17 cellular contexts compared by ENCODE assay signal in the genomic region with DNA sequence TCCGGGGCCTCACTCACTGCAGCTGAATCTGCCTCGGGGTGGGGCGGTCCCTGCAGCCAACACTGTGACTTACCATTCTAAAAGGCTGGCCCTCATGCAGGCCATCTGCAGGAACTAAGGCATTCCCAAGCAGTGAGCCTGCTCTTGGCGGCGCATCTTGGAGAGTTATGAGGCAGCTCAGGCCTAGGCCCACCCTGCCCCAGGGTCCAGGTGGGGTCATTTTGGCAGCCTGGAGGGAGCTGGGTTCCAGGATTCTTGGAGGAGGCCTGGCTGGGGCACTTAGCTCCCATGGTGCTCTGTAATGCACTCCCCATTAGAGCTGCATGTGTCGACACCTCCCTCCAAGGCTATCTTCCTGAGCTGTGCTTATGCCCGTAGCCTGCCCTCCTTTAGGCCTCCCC. TPM values are rescaled to one million over a fixed set of nuclear protein-coding genes. Genes with fewer than 3 reads are reported as not detected.
DNase-seq lines count a peak whose midpoint lies in the region; ATAC-seq and TF ChIP-seq lines count a peak whose summit lies in the region.
"Had no signal": no experiment of that assay in that cellular context is flagged by ENCODE, and none has a peak within 500 bp of the region (broad histone marks: within the 10 kb centered on the region; RNA-seq: fewer than 3 reads in every experiment).

No MANE protein-coding gene starts in this region.

- no peak overlapping the region for H3K27ac ChIP-seq in aorta (ENCODE audit: low read depth in 1 of 2, low read length in 2 of 2)

- TF ChIP-seq CTCF in fibroblast of pulmonary artery (IDR thresholded peaks at IDR 0.05; ENCODE audit: low read length, missing control alignments), result no peak
- TF ChIP-seq CTCF in nephron (IDR thresholded peaks at IDR 0.05; ENCODE audit: unreplicated experiment in 3 of 3), result no peak
- no peak for TF ChIP-seq CTCF in GM10248 (IDR thresholded peaks at IDR 0.05; ENCODE audit: control extremely low read depth, extremely low read depth, low read depth, missing control alignments)

- H3K36me3 ChIP-seq in aorta (ENCODE audit: control insufficient read depth in 1 of 2, insufficient read depth in 2 of 2, low read length in 1 of 2), result no peaks in the 10 kb centered on the region
- H3K36me3 ChIP-seq: breast epithelium, HAP-1, tibial nerve had no signal

- peak overlapping the region in 2 of 3 experiments; percentile 17 to 68 for H3K27ac Mint-ChIP-seq in nephron
- H3K27ac Mint-ChIP-seq: activated naive CD4-positive, alpha-beta T cell treated with anti-CD3 and anti-CD28 coated beads, Interleukin-2, amount 50 U/mL, for 24 hours had no signal

- peak; percentile 75 for ATAC-seq in aorta (ENCODE audit: low FRiP score)

- H3K36me3 Mint-ChIP-seq in nephron (ENCODE audit: low read depth), result peaks cover 4% of the 10 kb centered on the region
- H3K36me3 Mint-ChIP-seq: activated naive CD4-positive, alpha-beta T cell treated with anti-CD3 and anti-CD28 coated beads, Interleukin-2, amount 50 U/mL, for 24 hours had no signal

- peaks cover 3% of the 10 kb centered on the region for H3K27me3 Mint-ChIP-seq in nephron (ENCODE audit: low read depth)
- H3K27me3 Mint-ChIP-seq: activated naive CD4-positive, alpha-beta T cell treated with anti-CD3 and anti-CD28 coated beads, Interleukin-2, amount 50 U/mL, for 24 hours had no signal

- no peak overlapping the region for H3K4me3 ChIP-seq in fibroblast of pulmonary artery (replicated peaks; ENCODE audit: low read depth, low read length)
- no peak overlapping the region for H3K4me3 ChIP-seq in aorta (ENCODE audit: low read length in 2 of 2)
- H3K4me3 ChIP-seq: breast epithelium, HAP-1, tibial nerve had no signal

- DNase-seq in activated effector memory CD4-positive, alpha-beta T cell treated with anti-CD3 and anti-CD28 coated beads, Interleukin-2, amount 50 U/mL, for 16 hours, result peak; percentile 56
- no peak for DNase-seq in activated effector memory CD4-positive, alpha-beta T cell treated with Interleukin-2 at 50 U/mL for 16 hours
- DNase-seq in fibroblast of pulmonary artery (ENCODE audit: low read depth) (peak; percentile 31), aorta (peak; percentile 82 to 85), GOT3 (lab: John Stamatoyannopoulos, UW) (no peak), GM10248 (ENCODE audit: extremely low spot score) (no peak), GDM1 (lab: John Stamatoyannopoulos, UW) (no peak)
- DNase-seq: COR-L47, glutamatergic neuron, NCI-H1417 treated with DMSO at 0.1 percent for 48 hours, NCI-H2227 treated with DMSO at 0.1 percent for 48 hours, SK-N-SH had no signal

- intact Hi-C loops in aorta (cut with DNase I), result no loop called here

- no peaks in the 10 kb centered on the region for H3K9me3 ChIP-seq in aorta (ENCODE audit: control insufficient read depth, low read length)
- H3K9me3 ChIP-seq: breast epithelium, HAP-1, SK-N-SH, tibial nerve had no signal

- CTCF ChIA-PET in GM10248 (lab: Yijun Ruan, JAX), result interaction anchor here (1.3 kb wide), 1 partner anchor 12 kb away, joined by 3 read pairs; no protein-coding TSS in a partner anchor

- POLR2A ChIA-PET in GM10248 (lab: Yijun Ruan, JAX), result no interaction called here

- H3K4me1 ChIP-seq in aorta (ENCODE audit: control insufficient read depth in 1 of 2, insufficient read depth in 2 of 2, low read length in 2 of 2), result no peaks in the 10 kb centered on the region
- H3K4me1 ChIP-seq: breast epithelium, HAP-1 had no signal

- no peaks in the 10 kb centered on the region for H3K27me3 ChIP-seq in aorta (ENCODE audit: control insufficient read depth in 1 of 2, insufficient read depth in 2 of 2, low read length in 1 of 2)
- H3K27me3 ChIP-seq: breast epithelium, tibial nerve had no signal

- H3K9me3 Mint-ChIP-seq in nephron, result peaks cover 24% of the 10 kb centered on the region
- H3K9me3 Mint-ChIP-seq: activated naive CD4-positive, alpha-beta T cell treated with anti-CD3 and anti-CD28 coated beads, Interleukin-2, amount 50 U/mL, for 24 hours had no signal

- 93 to 94% methylated on average over 7 of the region's 7 CpGs for WGBS in aorta, 2 donors

- no peak overlapping the region for H3K4me3 Mint-ChIP-seq in nephron
- H3K4me3 Mint-ChIP-seq: activated naive CD4-positive, alpha-beta T cell treated with anti-CD3 and anti-CD28 coated beads, Interleukin-2, amount 50 U/mL, for 24 hours had no signal

- peaks cover 4% of the 10 kb centered on the region for H3K4me1 Mint-ChIP-seq in nephron
- H3K4me1 Mint-ChIP-seq: activated naive CD4-positive, alpha-beta T cell treated with anti-CD3 and anti-CD28 coated beads, Interleukin-2, amount 50 U/mL, for 24 hours had no signal

RNA-seq across cellular contexts. Expression of a gene that starts 14.8 kb away (rescaled TPM):
- 10 to 100 TPM; 22.9 to 37.9 TPM for total RNA-seq in aorta
- polyA plus RNA-seq in aorta, result 10 to 100 TPM; 15.4 to 20.3 TPM

Comparison
In these comparisons a context has a peak if more than half of its experiments do, and no peak if none do; other contexts are left out.
1. DNase-seq: peak in activated effector memory CD4-positive, alpha-beta T cell treated with anti-CD3 and anti-CD28 coated beads, Interleukin-2, amount 50 U/mL, for 16 hours (single experiment), fibroblast of pulmonary artery (single experiment) and aorta (2 of 2); none in activated effector memory CD4-positive, alpha-beta T cell treated with Interleukin-2 at 50 U/mL for 16 hours (single experiment), GOT3 (single experiment), GM10248 (single experiment) and GDM1 (single experiment).